ENCODE assay signal across 8 cellular contexts in the genomic region with DNA sequence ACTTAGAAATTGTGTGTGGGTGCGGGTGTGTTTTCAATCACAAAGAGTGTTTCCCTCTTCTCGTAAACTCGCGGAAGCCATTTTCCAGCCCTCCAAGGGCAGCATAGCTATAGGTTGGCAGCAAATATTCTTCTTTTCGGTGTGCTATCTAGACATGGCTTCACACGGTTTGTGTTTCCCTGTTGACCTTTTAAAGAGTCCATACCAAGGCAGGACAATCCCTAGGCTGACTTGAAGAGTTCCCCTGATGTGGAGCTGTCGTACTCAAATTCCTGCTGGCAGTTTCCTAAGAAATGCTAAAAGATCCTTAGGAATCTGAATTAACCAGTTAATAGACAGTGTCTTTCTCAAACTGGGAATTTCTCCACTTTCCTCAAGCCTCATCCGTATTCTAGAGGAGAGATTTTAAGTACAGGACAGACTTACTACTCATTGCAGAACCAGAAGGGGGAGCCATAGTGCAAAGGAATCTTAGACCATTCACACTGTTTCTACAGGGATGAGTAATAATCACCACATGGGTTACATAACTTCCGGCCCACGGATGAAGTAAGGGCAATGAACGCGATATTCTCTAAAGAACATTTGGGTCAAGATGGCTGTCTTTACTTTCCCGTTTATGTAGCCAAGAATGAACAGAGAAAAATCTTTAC.
DNase-seq lines count a peak whose midpoint lies in the region; ATAC-seq and TF ChIP-seq lines count a peak whose summit lies in the region.

No MANE protein-coding gene starts in this region.

- no peak overlapping the region for H3K4me3 Mint-ChIP-seq in activated T-helper 1 cell treated with anti-CD3 and anti-CD28 coated beads, Interleukin-12 subunit alpha, Interleukin-12 subunit beta, Interleukin-2, Interleukin-4 antibody, amounts not matched to agents 30 ng/mL and 10 ng/mL and 1 ng/mL, durations not matched to agents 14 hours and 24 hours and 36 hours

- no peaks in the 10 kb centered on the region; the same call in 1 of the 2 replicates for H3K27me3 ChIP-seq in SK-N-SH (ENCODE audit: insufficient read depth)

- TF ChIP-seq RAD21 in SK-N-SH (IDR thresholded peaks at IDR 0.05; ENCODE audit: low read length): peak; percentile 87

- no peak overlapping the region for H3K27ac ChIP-seq in SK-N-SH (ENCODE audit: low read depth in 2 of 2, low read length in 1 of 2)

- H3K9me3 ChIP-seq in SK-N-SH: no peaks in the 10 kb centered on the region

- H3K9ac ChIP-seq in SK-N-SH: no peak overlapping the region

- DNase-seq in AG20443 (ENCODE audit: low spot score) (peak; percentile 61), HPDE6-E6E7 (ENCODE audit: extremely low spot score) (peak; percentile 7), SK-N-SH (peak; percentile 60), hepatic stellate cell (ENCODE audit: low spot score) (peak; percentile 32), omental fat pad (ENCODE audit: low spot score) (no peak)
- no peak for DNase-seq in activated T-helper 1 cell treated with anti-CD3 and anti-CD28 coated beads, Interleukin-12 subunit alpha, Interleukin-12 subunit beta, Interleukin-2, Interleukin-4 antibody, amounts not matched to agents 30 ng/mL and 10 ng/mL and 1 ng/mL, durations not matched to agents 14 hours and 24 hours and 36 hours (ENCODE audit: low spot score)

- no peak overlapping the region for H3K27ac Mint-ChIP-seq in activated T-helper 1 cell treated with anti-CD3 and anti-CD28 coated beads, Interleukin-12 subunit alpha, Interleukin-12 subunit beta, Interleukin-2, Interleukin-4 antibody, amounts not matched to agents 30 ng/mL and 10 ng/mL and 1 ng/mL, durations not matched to agents 14 hours and 24 hours and 36 hours

- CTCF ChIA-PET in SK-N-SH (lab: Yijun Ruan, JAX): interaction anchor here (0.9 to 2.1 kb wide), 5 partner anchors 9 to 996 kb away, joined by 3 to 15 read pairs (median 6); a partner anchor contains a TSS

- ATAC-seq in HG03135 (IDR thresholded peaks at IDR 0.05; ENCODE audit: unreplicated experiment) (no peak), GM18519 (IDR thresholded peaks at IDR 0.05; ENCODE audit: low FRiP score, unreplicated experiment) (no peak), omental fat pad (ENCODE audit: low FRiP score) (no peak)

- no peaks in the 10 kb centered on the region for H3K4me1 Mint-ChIP-seq in activated T-helper 1 cell treated with anti-CD3 and anti-CD28 coated beads, Interleukin-12 subunit alpha, Interleukin-12 subunit beta, Interleukin-2, Interleukin-4 antibody, amounts not matched to agents 30 ng/mL and 10 ng/mL and 1 ng/mL, durations not matched to agents 14 hours and 24 hours and 36 hours (ENCODE audit: low read depth)

- no peaks in the 10 kb centered on the region for H3K4me1 ChIP-seq in SK-N-SH (ENCODE audit: control insufficient read depth in 1 of 2, insufficient read depth in 2 of 2, low read depth in 1 of 2, low read length in 1 of 2)

- H2AFZ ChIP-seq in SK-N-SH (ENCODE audit: low read depth): no peak overlapping the region

- H3K9me3 Mint-ChIP-seq in activated T-helper 1 cell treated with anti-CD3 and anti-CD28 coated beads, Interleukin-12 subunit alpha, Interleukin-12 subunit beta, Interleukin-2, Interleukin-4 antibody, amounts not matched to agents 30 ng/mL and 10 ng/mL and 1 ng/mL, durations not matched to agents 14 hours and 24 hours and 36 hours: peaks cover 6% of the 10 kb centered on the region

- peaks cover 4% of the 10 kb centered on the region for H3F3A ChIP-seq in SK-N-SH (replicated peaks; ENCODE audit: insufficient read depth)

- peak overlapping the region in 1 of 2 experiments; percentile 28; a peak in 1 of 4 replicates for H3K4me3 ChIP-seq in SK-N-SH (ENCODE audit: low read depth in 2 of 2, low read length in 1 of 2)

- no peaks in the 10 kb centered on the region for H3K9me2 ChIP-seq in SK-N-SH

- no peaks in the 10 kb centered on the region for H3K36me3 ChIP-seq in SK-N-SH (replicated peaks in 1 of 2; ENCODE audit: control insufficient read depth in 1 of 2, insufficient read depth in 2 of 2, low read length in 1 of 2)

- intact Hi-C loops in activated T-helper 1 cell treated with anti-CD3 and anti-CD28 coated beads, Interleukin-12 subunit alpha, Interleukin-12 subunit beta, Interleukin-2, Interleukin-4 antibody, amounts not matched to agents 30 ng/mL and 10 ng/mL and 1 ng/mL, durations not matched to agents 14 hours and 24 hours and 36 hours (cut with micrococcal nuclease): no loop called here

- H3K4me2 ChIP-seq in SK-N-SH: no peak overlapping the region

- 27% methylated on average over 13 of the region's 13 CpGs for WGBS in SK-N-SH (ENCODE audit: low lambda C conversion rate)

- no peaks in the 10 kb centered on the region for H3K36me3 Mint-ChIP-seq in activated T-helper 1 cell treated with anti-CD3 and anti-CD28 coated beads, Interleukin-12 subunit alpha, Interleukin-12 subunit beta, Interleukin-2, Interleukin-4 antibody, amounts not matched to agents 30 ng/mL and 10 ng/mL and 1 ng/mL, durations not matched to agents 14 hours and 24 hours and 36 hours (ENCODE audit: low read depth)

- no peak for TF ChIP-seq EP300 in SK-N-SH (IDR thresholded peaks at IDR 0.05; ENCODE audit: borderline replicate concordance in 1 of 2, low read depth in 1 of 2, low read length in 1 of 2)

- no peaks in the 10 kb centered on the region for H3K27me3 Mint-ChIP-seq in activated T-helper 1 cell treated with anti-CD3 and anti-CD28 coated beads, Interleukin-12 subunit alpha, Interleukin-12 subunit beta, Interleukin-2, Interleukin-4 antibody, amounts not matched to agents 30 ng/mL and 10 ng/mL and 1 ng/mL, durations not matched to agents 14 hours and 24 hours and 36 hours (ENCODE audit: insufficient read depth)

- POLR2A ChIA-PET in SK-N-SH (lab: Yijun Ruan, JAX): no interaction called here

- H4K20me1 ChIP-seq in SK-N-SH (ENCODE audit: insufficient read depth): no peaks in the 10 kb centered on the region

- peak; percentile 79 for TF ChIP-seq CTCF in SK-N-SH (IDR thresholded peaks at IDR 0.05)
- no peak for TF ChIP-seq CTCF in omental fat pad (IDR thresholded peaks at IDR 0.05)

- H3K79me2 ChIP-seq in SK-N-SH (ENCODE audit: insufficient read depth): no peaks in the 10 kb centered on the region

TF ChIP-seq in SK-N-SH, 30 proteins besides CTCF, POLR2A, EP300 and RAD21 (continues in another document):
- no peak for TF ChIP-seq POLR2AphosphoS5 (IDR thresholded peaks at IDR 0.05; ENCODE audit: low read depth, low read length)
- peak; percentile 24; the same call in 1 of the 2 replicates for TF ChIP-seq YY1 (IDR thresholded peaks at IDR 0.05; ENCODE audit: low read depth)
- TF ChIP-seq, protein P1, sequence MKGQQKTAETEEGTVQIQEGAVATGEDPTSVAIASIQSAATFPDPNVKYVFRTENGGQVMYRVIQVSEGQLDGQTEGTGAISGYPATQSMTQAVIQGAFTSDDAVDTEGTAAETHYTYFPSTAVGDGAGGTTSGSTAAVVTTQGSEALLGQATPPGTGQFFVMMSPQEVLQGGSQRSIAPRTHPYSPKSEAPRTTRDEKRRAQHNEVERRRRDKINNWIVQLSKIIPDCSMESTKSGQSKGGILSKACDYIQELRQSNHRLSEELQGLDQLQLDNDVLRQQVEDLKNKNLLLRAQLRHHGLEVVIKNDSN (IDR thresholded peaks at IDR 0.05; ENCODE audit: borderline replicate concordance, low read depth): no peak
- TF ChIP-seq MXI1 (IDR thresholded peaks at IDR 0.05; ENCODE audit: low read depth, low read length): no peak
- TF ChIP-seq RCOR1 (IDR thresholded peaks at IDR 0.05; ENCODE audit: low read length): 0 out of 2 replicates have a peak, but pooled peaks have one; percentile 22
- TF ChIP-seq SMC3 (IDR thresholded peaks at IDR 0.05; ENCODE audit: low read depth, low read length): peak; percentile 82
- TF ChIP-seq, protein P2, sequence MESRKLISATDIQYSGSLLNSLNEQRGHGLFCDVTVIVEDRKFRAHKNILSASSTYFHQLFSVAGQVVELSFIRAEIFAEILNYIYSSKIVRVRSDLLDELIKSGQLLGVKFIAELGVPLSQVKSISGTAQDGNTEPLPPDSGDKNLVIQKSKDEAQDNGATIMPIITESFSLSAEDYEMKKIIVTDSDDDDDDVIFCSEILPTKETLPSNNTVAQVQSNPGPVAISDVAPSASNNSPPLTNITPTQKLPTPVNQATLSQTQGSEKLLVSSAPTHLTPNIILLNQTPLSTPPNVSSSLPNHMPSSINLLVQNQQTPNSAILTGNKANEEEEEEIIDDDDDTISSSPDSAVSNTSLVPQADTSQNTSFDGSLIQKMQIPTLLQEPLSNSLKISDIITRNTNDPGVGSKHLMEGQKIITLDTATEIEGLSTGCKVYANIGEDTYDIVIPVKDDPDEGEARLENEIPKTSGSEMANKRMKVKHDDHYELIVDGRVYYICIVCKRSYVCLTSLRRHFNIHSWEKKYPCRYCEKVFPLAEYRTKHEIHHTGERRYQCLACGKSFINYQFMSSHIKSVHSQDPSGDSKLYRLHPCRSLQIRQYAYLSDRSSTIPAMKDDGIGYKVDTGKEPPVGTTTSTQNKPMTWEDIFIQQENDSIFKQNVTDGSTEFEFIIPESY (IDR thresholded peaks at IDR 0.05; ENCODE audit: borderline replicate concordance, low read depth): peak; percentile 57; the same call in 1 of the 2 replicates
- TF ChIP-seq, protein P3, sequence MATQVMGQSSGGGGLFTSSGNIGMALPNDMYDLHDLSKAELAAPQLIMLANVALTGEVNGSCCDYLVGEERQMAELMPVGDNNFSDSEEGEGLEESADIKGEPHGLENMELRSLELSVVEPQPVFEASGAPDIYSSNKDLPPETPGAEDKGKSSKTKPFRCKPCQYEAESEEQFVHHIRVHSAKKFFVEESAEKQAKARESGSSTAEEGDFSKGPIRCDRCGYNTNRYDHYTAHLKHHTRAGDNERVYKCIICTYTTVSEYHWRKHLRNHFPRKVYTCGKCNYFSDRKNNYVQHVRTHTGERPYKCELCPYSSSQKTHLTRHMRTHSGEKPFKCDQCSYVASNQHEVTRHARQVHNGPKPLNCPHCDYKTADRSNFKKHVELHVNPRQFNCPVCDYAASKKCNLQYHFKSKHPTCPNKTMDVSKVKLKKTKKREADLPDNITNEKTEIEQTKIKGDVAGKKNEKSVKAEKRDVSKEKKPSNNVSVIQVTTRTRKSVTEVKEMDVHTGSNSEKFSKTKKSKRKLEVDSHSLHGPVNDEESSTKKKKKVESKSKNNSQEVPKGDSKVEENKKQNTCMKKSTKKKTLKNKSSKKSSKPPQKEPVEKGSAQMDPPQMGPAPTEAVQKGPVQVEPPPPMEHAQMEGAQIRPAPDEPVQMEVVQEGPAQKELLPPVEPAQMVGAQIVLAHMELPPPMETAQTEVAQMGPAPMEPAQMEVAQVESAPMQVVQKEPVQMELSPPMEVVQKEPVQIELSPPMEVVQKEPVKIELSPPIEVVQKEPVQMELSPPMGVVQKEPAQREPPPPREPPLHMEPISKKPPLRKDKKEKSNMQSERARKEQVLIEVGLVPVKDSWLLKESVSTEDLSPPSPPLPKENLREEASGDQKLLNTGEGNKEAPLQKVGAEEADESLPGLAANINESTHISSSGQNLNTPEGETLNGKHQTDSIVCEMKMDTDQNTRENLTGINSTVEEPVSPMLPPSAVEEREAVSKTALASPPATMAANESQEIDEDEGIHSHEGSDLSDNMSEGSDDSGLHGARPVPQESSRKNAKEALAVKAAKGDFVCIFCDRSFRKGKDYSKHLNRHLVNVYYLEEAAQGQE (IDR thresholded peaks at IDR 0.05; ENCODE audit: low read depth, low read length): no peak
- TF ChIP-seq MEF2A (IDR thresholded peaks at IDR 0.05; ENCODE audit: borderline replicate concordance, low read depth): no peak
- TF ChIP-seq NFIC (IDR thresholded peaks at IDR 0.05; ENCODE audit: borderline replicate concordance): no peak

Comparison
In these comparisons a context has a peak if more than half of its experiments do, and no peak if none do; other contexts are left out.
1. DNase-seq: peak in AG20443 (single experiment), HPDE6-E6E7 (single experiment), SK-N-SH (single experiment) and hepatic stellate cell (single experiment); none in activated T-helper 1 cell treated with anti-CD3 and anti-CD28 coated beads, Interleukin-12 subunit alpha, Interleukin-12 subunit beta, Interleukin-2, Interleukin-4 antibody, amounts not matched to agents 30 ng/mL and 10 ng/mL and 1 ng/mL, durations not matched to agents 14 hours and 24 hours and 36 hours (single experiment) and omental fat pad (single experiment).